In genomic region chr3:42556089-42556632, GRCh38 we compare ENCODE assay signal across 1 cellular context.
TF ChIP-seq lines count a peak whose summit lies in the region.

No MANE protein-coding gene starts in this region.

TF ChIP-seq in IMR-90, 13 proteins besides CTCF, POLR2A, EP300 and RAD21 (continued from another document):
- no peak for TF ChIP-seq NFE2L2 (IDR thresholded peaks at IDR 0.05; ENCODE audit: low read depth, low read length)
- no peak for TF ChIP-seq MAZ (IDR thresholded peaks at IDR 0.05; ENCODE audit: borderline replicate concordance, low read depth, low read length)
- no peak for TF ChIP-seq MXI1 (IDR thresholded peaks at IDR 0.05; ENCODE audit: borderline replicate concordance, low read depth, low read length)
- TF ChIP-seq USF2 (IDR thresholded peaks at IDR 0.05; ENCODE audit: low read depth, low read length): no peak
